Comparison of ENCODE assay signal across 16 cellular contexts in genomic region chr3:150956376-150956775, GRCh38. TPM values are rescaled to one million over a fixed set of nuclear protein-coding genes. Genes with fewer than 3 reads are reported as not detected.
DNase-seq lines count a peak whose midpoint lies in the region; ATAC-seq, FAIRE-seq and TF ChIP-seq lines count a peak whose summit lies in the region.
"Had no signal": no experiment of that assay in that cellular context is flagged by ENCODE, and none has a peak within 500 bp of the region (broad histone marks: within the 10 kb centered on the region; RNA-seq: fewer than 3 reads in every experiment).

No MANE protein-coding gene starts in this region.

- no peak for TF ChIP-seq POLR2A in Peyer's patch (IDR thresholded peaks at IDR 0.05)

- peak; percentile 88 for ATAC-seq in omental fat pad (ENCODE audit: low FRiP score)

- H3K27me3 ChIP-seq in bronchial epithelial cell (ENCODE audit: control insufficient read depth, insufficient read depth, low read length), result peaks cover 9% of the 10 kb centered on the region
- no peaks in the 10 kb centered on the region for H3K27me3 ChIP-seq in Peyer's patch

- FAIRE-seq in bronchial epithelial cell (lab: Jason Lieb, UNC), result no peak
- FAIRE-seq in GM19239 (lab: Jason Lieb, UNC), result no peak

- no peaks in the 10 kb centered on the region for H3K9me3 ChIP-seq in Peyer's patch
- H3K9me3 ChIP-seq: prostate gland had no signal

- H3K36me3 ChIP-seq in bronchial epithelial cell (ENCODE audit: control insufficient read depth, insufficient read depth, low read length) (no peaks in the 10 kb centered on the region), Peyer's patch (no peaks in the 10 kb centered on the region)
- H3K36me3 ChIP-seq: prostate gland had no signal

- no peak for TF ChIP-seq CTCF in bronchial epithelial cell (IDR thresholded peaks at IDR 0.05; ENCODE audit: insufficient read depth, low read length, severe bottlenecking)
- TF ChIP-seq CTCF in omental fat pad (IDR thresholded peaks at IDR 0.05), result no peak
- TF ChIP-seq CTCF in Peyer's patch (IDR thresholded peaks at IDR 0.05), result no peak

- H3K27ac ChIP-seq in Peyer's patch, result no peak overlapping the region
- H3K27ac ChIP-seq: prostate gland had no signal

- no peak overlapping the region for H3K4me3 ChIP-seq in bronchial epithelial cell (ENCODE audit: low read depth, low read length)
- no peak overlapping the region for H3K4me3 ChIP-seq in Peyer's patch
- H3K4me3 ChIP-seq: prostate gland had no signal

- no peaks in the 10 kb centered on the region for H3K4me1 ChIP-seq in Peyer's patch
- H3K4me1 ChIP-seq: prostate gland had no signal

- DNase-seq in GM04504 (ENCODE audit: low read depth), result peak; percentile 6
- peak; percentile 51 for DNase-seq in M059J (ENCODE audit: low read depth)
- peak; percentile 75 for DNase-seq in bronchial epithelial cell (ENCODE audit: low read depth)
- DNase-seq in omental fat pad (ENCODE audit: low spot score), result no peak
- DNase-seq in Peyer's patch, result no peak
- DNase-seq in GM19239 (ENCODE audit: insufficient read length, low spot score), result no peak
- DNase-seq in activated effector memory CD4-positive, alpha-beta T cell treated with anti-CD3 and anti-CD28 coated beads, Interleukin-2, amount 50 U/mL, for 16 hours, result no peak
- DNase-seq: amniotic stem cell; COR-L47; KBM-7; OCI-M1; stimulated activated CD4-positive, alpha-beta T cell treated with anti-CD3 and anti-CD28 coated beads, Interleukin-4, amount 100 ng/mL, for 4 hours; T-helper 9 cell had no signal

RNA-seq across cellular contexts. Expression of gene CLRN1, which starts 16.2 kb away (rescaled TPM):
- not detected in 2 replicates for total RNA-seq in M059J (2014; rRNA removed; shearing (Covaris generic))
- total RNA-seq in bronchial epithelial cell (not detected in 2 replicates), omental fat pad (not detected), Peyer's patch (not detected)
- total RNA-seq: activated CD8-positive, alpha-beta memory T cell treated with anti-CD3 and anti-CD28 coated beads for 36 hours; mucosa of gallbladder had no signal

RNA-seq across cellular contexts. Expression of gene MINDY4B, which starts 51.1 kb away (rescaled TPM):
- not detected in 2 replicates for total RNA-seq in M059J (2014; rRNA removed; shearing (Covaris generic))
- total RNA-seq in bronchial epithelial cell, result not detected in 2 replicates
- total RNA-seq in omental fat pad, result not detected
- total RNA-seq in Peyer's patch, result not detected
- total RNA-seq: activated CD8-positive, alpha-beta memory T cell treated with anti-CD3 and anti-CD28 coated beads for 36 hours; mucosa of gallbladder; prostate gland had no signal

Comparison
In these comparisons a context has a peak if more than half of its experiments do, and no peak if none do; other contexts are left out.
1. DNase-seq: peak in GM04504 (single experiment), M059J (single experiment) and bronchial epithelial cell (single experiment); none in omental fat pad (single experiment), Peyer's patch (0 of 3), GM19239 (single experiment) and activated effector memory CD4-positive, alpha-beta T cell treated with anti-CD3 and anti-CD28 coated beads, Interleukin-2, amount 50 U/mL, for 16 hours (single experiment).